19 cellular contexts compared by ENCODE assay signal in genomic region chr3:142633073-142633472, GRCh38.
"Had no signal": no experiment of that assay in that cellular context is flagged by ENCODE, and none has a peak within 500 bp of the region (broad histone marks: within the 10 kb centered on the region; RNA-seq: fewer than 3 reads in every experiment).

No MANE protein-coding gene starts in this region.

- DNase-seq: activated CD4-positive, alpha-beta T cell treated with anti-CD3 and anti-CD28 coated beads for 1 hour; activated CD4-positive, alpha-beta T cell treated with anti-CD3 and anti-CD28 coated beads, Interleukin-2, amount 50 U/mL, for 48 hours; activated effector memory CD4-positive, alpha-beta T cell treated with anti-CD3 and anti-CD28 coated beads, Interleukin-2, amount 50 U/mL, for 16 hours; activated T-cell treated with anti-CD3 and anti-CD28 coated beads, Interleukin-2, amount 50 U/mL, for 4 hours; amniotic stem cell; body of pancreas; central memory CD4-positive, alpha-beta T cell; cortex of kidney; effector memory CD8-positive, alpha-beta T cell; left ventricle myocardium inferior; nephron progenitor cell; spleen; stimulated activated CD4-positive, alpha-beta T cell treated with anti-CD3 and anti-CD28 coated beads, Interleukin-1b, Interleukin-23, amount 100 ng/mL, for 48 hours; stimulated activated naive CD4-positive, alpha-beta T cell; substantia nigra; transverse colon had no signal

- H3K36me3 ChIP-seq: gastroesophageal sphincter, left ventricle myocardium inferior, spleen, transverse colon had no signal

- ATAC-seq: activated naive CD4-positive, alpha-beta T cell treated with anti-CD3 and anti-CD28 coated beads, Interleukin-2, amount 50 U/mL, for 72 hours; activated T-cell treated with anti-CD3 and anti-CD28 coated beads, Interleukin-2, amount 50 U/mL, for 4 hours; body of pancreas; effector memory CD8-positive, alpha-beta T cell; gastroesophageal sphincter; sciatic nerve had no signal

- H3K27me3 ChIP-seq: body of pancreas, gastroesophageal sphincter, spleen, transverse colon had no signal

- H3K9me3 ChIP-seq: body of pancreas, gastroesophageal sphincter, left ventricle myocardium inferior, spleen, transverse colon had no signal

- H3K4me1 ChIP-seq: body of pancreas, gastroesophageal sphincter, left ventricle myocardium inferior, spleen, transverse colon had no signal

- H3K27ac ChIP-seq: body of pancreas, gastroesophageal sphincter, left ventricle myocardium inferior, spleen, transverse colon had no signal

- H3K4me3 ChIP-seq: body of pancreas, gastroesophageal sphincter, left ventricle myocardium inferior, spleen, transverse colon had no signal
